In genomic region chr13:27991881-27992280, GRCh38 we compare ENCODE assay signal across 22 cellular contexts. TPM values are rescaled to one million over a fixed set of nuclear protein-coding genes. Genes with fewer than 3 reads are reported as not detected.
A peak's percentile ranks its signal among the peaks of the same experiment; 100 is the strongest.
DNase-seq lines count a peak whose midpoint lies in the region; ATAC-seq and TF ChIP-seq lines count a peak whose summit lies in the region.
"Had no signal": no experiment of that assay in that cellular context is flagged by ENCODE, and none has a peak within 500 bp of the region (broad histone marks: within the 10 kb centered on the region; RNA-seq: fewer than 3 reads in every experiment).

No MANE protein-coding gene starts in this region.

- H3K4me3 Mint-ChIP-seq in MCF 10A (ENCODE audit: unreplicated experiment): no peak overlapping the region
- H3K4me3 Mint-ChIP-seq in activated T-helper 17 cell treated with anti-CD3 and anti-CD28 coated beads, Interleukin-2, amount 50 U/mL, for 72 hours: no peak overlapping the region
- H3K4me3 Mint-ChIP-seq: CD14-positive monocyte; CD4-positive, alpha-beta memory T cell had no signal

- no peak overlapping the region for H3K4me3 ChIP-seq in breast epithelium
- H3K4me3 ChIP-seq in mammary epithelial cell (replicated peaks in 1 of 3; ENCODE audit: insufficient read depth in 1 of 3, low read depth in 2 of 3, low read length in 3 of 3): no peak overlapping the region
- H3K4me3 ChIP-seq: BLaER1 had no signal

- H3K27ac Mint-ChIP-seq in MCF 10A (ENCODE audit: low read depth, unreplicated experiment): no peak overlapping the region
- no peak overlapping the region for H3K27ac Mint-ChIP-seq in activated T-helper 17 cell treated with anti-CD3 and anti-CD28 coated beads, Interleukin-2, amount 50 U/mL, for 72 hours
- H3K27ac Mint-ChIP-seq: CD14-positive monocyte; CD4-positive, alpha-beta memory T cell had no signal

- H3K36me3 ChIP-seq in breast epithelium (no peaks in the 10 kb centered on the region), mammary epithelial cell (ENCODE audit: insufficient read depth, low read length) (no peaks in the 10 kb centered on the region)
- H3K36me3 ChIP-seq: BLaER1 had no signal

- in situ Hi-C loops in mammary epithelial cell (cut with MboI; ENCODE audit: low sequenced_read_pairs in 2 of 2): loop anchor here (25.0 kb wide), 2 partner anchors 155 to 1005 kb away; no protein-coding TSS in a partner anchor

- BruUV-seq in MCF 10A (replicated peaks; lab: Mats Ljungman, UMichigan) (no TSS peak), mammary epithelial cell (replicated peaks; lab: Mats Ljungman, UMichigan) (no TSS peak)

- TF ChIP-seq CTCF in MCF 10A (IDR thresholded peaks at IDR 0.05; ENCODE audit: unreplicated experiment) (no peak), breast epithelium (IDR thresholded peaks at IDR 0.05) (no peak), mammary epithelial cell (conservative IDR thresholded peaks at IDR 0.05 in 1 of 2, IDR thresholded peaks at IDR 0.05 in 1 of 2; ENCODE audit: extremely low read depth in 1 of 2, insufficient read depth in 1 of 2, low read depth in 1 of 2, low read length in 2 of 2) (peak in 1 of 2 donors; percentile 8), foreskin keratinocyte (conservative IDR thresholded peaks at IDR 0.05) (no peak)

- peak; percentile 9 for DNase-seq in MCF 10A (ENCODE audit: unreplicated experiment)
- DNase-seq in breast epithelium (ENCODE audit: low spot score in 2 of 2): no peak
- DNase-seq in mammary epithelial cell: peak; percentile 76
- DNase-seq in foreskin keratinocyte: peak in 1 of 2 donors; percentile 49
- DNase-seq in kidney glomerular epithelial cell (lab: John Stamatoyannopoulos, UW): no peak
- DNase-seq in NCI-H446 (lab: John Stamatoyannopoulos, UW): no peak
- DNase-seq: 8988T; CD4-positive, alpha-beta memory T cell; DMS153; DMS79; GDM1; GOT3; H7 had no signal

- H3K79me2 ChIP-seq in mammary epithelial cell (ENCODE audit: insufficient read depth, low read length): no peaks in the 10 kb centered on the region

- H3K27me3 Mint-ChIP-seq in MCF 10A (ENCODE audit: insufficient read depth, unreplicated experiment): peaks cover 13% of the 10 kb centered on the region
- H3K27me3 Mint-ChIP-seq in activated T-helper 17 cell treated with anti-CD3 and anti-CD28 coated beads, Interleukin-2, amount 50 U/mL, for 72 hours: peaks cover 17% of the 10 kb centered on the region

- no peaks in the 10 kb centered on the region for H3K4me1 ChIP-seq in breast epithelium
- H3K4me1 ChIP-seq in mammary epithelial cell (ENCODE audit: insufficient read depth, low read length): peaks cover 8% of the 10 kb centered on the region
- H3K4me1 ChIP-seq in foreskin keratinocyte: no peaks in the 10 kb centered on the region
- H3K4me1 ChIP-seq: BLaER1 had no signal

- H2AFZ ChIP-seq in mammary epithelial cell (ENCODE audit: low read depth, low read length): peak overlapping the region; percentile 78

- dilution Hi-C loops in mammary epithelial cell (cut with HindIII; ENCODE audit: low sequenced_read_pairs): no loop called here

- intact Hi-C loops in MCF 10A (cut with micrococcal nuclease) (no loop called here), breast epithelium (cut with DNase I; ENCODE audit: low total_unique reads) (no loop called here), mammary epithelial cell (cut with micrococcal nuclease) (no loop called here)

- no peak for TF ChIP-seq POLR2A in breast epithelium (IDR thresholded peaks at IDR 0.05)

- peaks cover 0 to 14% of the 10 kb centered on the region in 2 donors for H3K27me3 ChIP-seq in breast epithelium
- no peaks in the 10 kb centered on the region for H3K27me3 ChIP-seq in mammary epithelial cell (ENCODE audit: insufficient read depth, low read length)
- H3K27me3 ChIP-seq in foreskin keratinocyte: peaks cover 30% of the 10 kb centered on the region
- H3K27me3 ChIP-seq: BLaER1 had no signal

- H3K36me3 Mint-ChIP-seq in MCF 10A (ENCODE audit: insufficient read depth, unreplicated experiment): no peaks in the 10 kb centered on the region
- H3K36me3 Mint-ChIP-seq in activated T-helper 17 cell treated with anti-CD3 and anti-CD28 coated beads, Interleukin-2, amount 50 U/mL, for 72 hours (ENCODE audit: low read depth): no peaks in the 10 kb centered on the region
- H3K36me3 Mint-ChIP-seq: CD14-positive monocyte; CD4-positive, alpha-beta memory T cell had no signal

- POLR2A ChIA-PET in MCF 10A (lab: Yijun Ruan, JAX): no interaction called here

- CTCF ChIA-PET in MCF 10A (lab: Yijun Ruan, JAX): interaction anchor here (1.5 kb wide), 1 partner anchor 166 kb away, joined by 6 read pairs; no protein-coding TSS in a partner anchor
- CTCF ChIA-PET in mammary epithelial cell (lab: Charles Lee; ENCODE audit: low non-redundant PET): no interaction called here

- peak overlapping the region; percentile 64 for H3K4me2 ChIP-seq in mammary epithelial cell (ENCODE audit: insufficient read depth, low read depth, low read length)
- H3K4me2 ChIP-seq: BLaER1 had no signal

- 11% methylated on average over 4 of the region's 6 CpGs for WGBS in mammary epithelial cell (ENCODE audit: low coverage, missing lambda C conversion rate)

- no peaks in the 10 kb centered on the region for H3K4me1 Mint-ChIP-seq in MCF 10A (ENCODE audit: insufficient read depth, unreplicated experiment)
- no peaks in the 10 kb centered on the region for H3K4me1 Mint-ChIP-seq in activated T-helper 17 cell treated with anti-CD3 and anti-CD28 coated beads, Interleukin-2, amount 50 U/mL, for 72 hours
- H3K4me1 Mint-ChIP-seq: CD14-positive monocyte; CD4-positive, alpha-beta memory T cell had no signal

- ATAC-seq in foreskin keratinocyte: peak; percentile 20
- no peak for ATAC-seq in activated T-helper 17 cell treated with anti-CD3 and anti-CD28 coated beads, Interleukin-2, amount 50 U/mL, for 72 hours (replicated peaks)
- no peak for ATAC-seq in HG03439 (IDR thresholded peaks at IDR 0.05; ENCODE audit: unreplicated experiment)
- ATAC-seq: HCT116 had no signal

- no peaks in the 10 kb centered on the region for H3K9me3 Mint-ChIP-seq in MCF 10A (ENCODE audit: unreplicated experiment)
- no peaks in the 10 kb centered on the region for H3K9me3 Mint-ChIP-seq in activated T-helper 17 cell treated with anti-CD3 and anti-CD28 coated beads, Interleukin-2, amount 50 U/mL, for 72 hours
- H3K9me3 Mint-ChIP-seq: CD14-positive monocyte; CD4-positive, alpha-beta memory T cell had no signal

- no peaks in the 10 kb centered on the region for H4K20me1 ChIP-seq in mammary epithelial cell (ENCODE audit: insufficient read depth, low read length)
- H4K20me1 ChIP-seq: BLaER1 had no signal

- H3K9ac ChIP-seq in mammary epithelial cell (ENCODE audit: insufficient read depth, low read length): no peak overlapping the region
- H3K9ac ChIP-seq: BLaER1 had no signal

- H3K9me3 ChIP-seq in breast epithelium (no peaks in the 10 kb centered on the region), mammary epithelial cell (replicated peaks; ENCODE audit: insufficient read depth, low read length) (no peaks in the 10 kb centered on the region)
- H3K9me3 ChIP-seq: BLaER1 had no signal

- no peak overlapping the region for H3K27ac ChIP-seq in breast epithelium
- no peak overlapping the region for H3K27ac ChIP-seq in mammary epithelial cell (ENCODE audit: insufficient read depth, low read depth, low read length)
- H3K27ac ChIP-seq in foreskin keratinocyte: no peak overlapping the region
- H3K27ac ChIP-seq: BLaER1 had no signal

RNA-seq across cellular contexts. Expression of gene URAD, which starts 3.4 kb away (rescaled TPM):
- total RNA-seq in MCF 10A (2022): not detected in 2 replicates
- 1 to 10 TPM in 1 of 3 donors, under 1 TPM in 1, not detected in 1; 0.32 to 1.3 TPM for total RNA-seq in breast epithelium
- total RNA-seq in mammary epithelial cell: not detected
- polyA plus RNA-seq in mammary epithelial cell: not detected
- not detected for polyA minus RNA-seq in mammary epithelial cell
- not detected in 2 replicates for total RNA-seq in foreskin keratinocyte
- not detected in 2 replicates for polyA plus RNA-seq in foreskin keratinocyte
- total RNA-seq in activated T-helper 17 cell treated with anti-CD3 and anti-CD28 coated beads, Interleukin-2, amount 50 U/mL, for 72 hours: not detected
- total RNA-seq: A673; CD4-positive, alpha-beta memory T cell; Daoy; H7; HT-29 had no signal
- polyA plus RNA-seq: AG04450; CD14-positive monocyte; CD4-positive, alpha-beta memory T cell had no signal

RNA-seq across cellular contexts. Expression of gene CDX2, which starts 22.8 kb away (rescaled TPM):
- not detected in 2 replicates for total RNA-seq in MCF 10A (2022)
- under 1 TPM in 1 of 3 donors, not detected in 2; 0.33 TPM for total RNA-seq in breast epithelium
- not detected for total RNA-seq in mammary epithelial cell
- polyA plus RNA-seq in mammary epithelial cell: not detected
- polyA minus RNA-seq in mammary epithelial cell: not detected
- not detected in 2 replicates for total RNA-seq in foreskin keratinocyte
- polyA plus RNA-seq in foreskin keratinocyte: not detected in 2 replicates
- total RNA-seq in activated T-helper 17 cell treated with anti-CD3 and anti-CD28 coated beads, Interleukin-2, amount 50 U/mL, for 72 hours: not detected
- total RNA-seq: A673; CD4-positive, alpha-beta memory T cell; Daoy; H7 had no signal
- polyA plus RNA-seq: AG04450; CD14-positive monocyte; CD4-positive, alpha-beta memory T cell had no signal

Comparison
In these comparisons a context has a peak if more than half of its experiments do, and no peak if none do; other contexts are left out.
1. DNase-seq: peak in MCF 10A (single experiment) and mammary epithelial cell (single experiment); none in breast epithelium (0 of 2), kidney glomerular epithelial cell (single experiment) and NCI-H446 (0 of 2).